ENCODE assay signal across 17 cellular contexts in the genomic region with DNA sequence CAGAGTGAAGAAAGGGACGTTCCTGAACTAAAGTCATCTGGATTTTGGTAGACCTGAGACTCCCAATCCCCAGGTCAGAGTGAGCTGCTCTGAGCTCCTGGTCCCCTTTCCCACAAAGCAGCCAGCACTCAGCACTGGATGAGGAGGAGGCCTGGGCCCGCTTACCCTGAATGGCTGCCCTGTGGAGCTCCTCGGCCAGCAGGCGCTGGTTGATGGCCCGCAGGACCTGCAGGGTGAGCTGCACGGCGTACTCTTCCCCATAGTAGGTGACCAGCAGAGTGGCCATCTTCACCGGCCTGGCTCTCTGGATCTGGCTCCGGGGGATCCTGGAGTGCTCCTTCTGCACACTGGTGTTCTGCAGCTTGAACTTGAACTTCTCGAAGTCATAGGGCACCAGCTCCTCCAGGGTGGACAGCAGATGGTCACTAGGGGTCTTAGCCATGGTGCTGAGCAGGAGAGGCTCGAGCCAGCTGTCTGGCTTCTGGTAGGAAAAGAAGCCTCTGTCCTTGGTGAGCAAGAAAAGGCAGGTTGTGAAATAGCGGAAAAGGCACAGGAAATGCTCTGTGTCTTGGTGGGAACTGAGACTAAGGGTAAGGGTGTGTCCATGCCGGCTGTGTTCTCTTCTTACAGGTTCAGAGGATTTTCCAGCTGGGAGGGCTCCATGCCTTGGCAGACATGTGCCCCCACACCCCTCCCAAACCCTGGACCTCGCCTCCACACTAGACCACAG. TPM values are rescaled to one million over a fixed set of nuclear protein-coding genes. Genes with fewer than 3 reads are reported as not detected.
DNase-seq lines count a peak whose midpoint lies in the region; ATAC-seq and TF ChIP-seq lines count a peak whose summit lies in the region.
"Had no signal": no experiment of that assay in that cellular context is flagged by ENCODE, and none has a peak within 500 bp of the region (broad histone marks: within the 10 kb centered on the region; RNA-seq: fewer than 3 reads in every experiment).

MEFV (minus strand) TSS at position 488 of the 730 bp plus-strand sequence; CDS start at position 442, 46 bp downstream.

- H3K4me1 ChIP-seq in mononuclear cell (ENCODE audit: insufficient read depth, low read length): peaks cover 82% of the 10 kb centered on the region

- no peaks in the 10 kb centered on the region for H3K9me3 ChIP-seq in mononuclear cell (ENCODE audit: low read depth, low read length)

- no peaks in the 10 kb centered on the region for H3K27me3 ChIP-seq in mononuclear cell (ENCODE audit: insufficient read depth, low read length)

- ATAC-seq in HG03469 (IDR thresholded peaks at IDR 0.05; ENCODE audit: unreplicated experiment): no peak

- DNase-seq in AML-193 (lab: John Stamatoyannopoulos, UW) (peak; percentile 58 to 69), NB4 (ENCODE audit: low read depth) (peak; percentile 39), epithelial cell of esophagus (ENCODE audit: low read depth) (peak; percentile 38), DMS53 (lab: John Stamatoyannopoulos, UW) (no peak), DMS114 treated with DMSO at 0.1 percent for 48 hours (lab: John Stamatoyannopoulos, UW; ENCODE audit: unreplicated experiment) (no peak)
- no peak for DNase-seq in activated T-cell treated with anti-CD3 and anti-CD28 coated beads, Interleukin-2, amount 50 U/mL, for 48 hours
- DNase-seq: activated CD4-positive, alpha-beta T cell treated with anti-CD3 and anti-CD28 coated beads for 4 hours; activated naive CD4-positive, alpha-beta T cell treated with Interleukin-2 at 50 U/mL for 16 hours; glutamatergic neuron; NCI-H2227 treated with DMSO at 0.1 percent for 48 hours; SHP77 treated with DMSO at 0.1 percent for 48 hours; small intestine had no signal

- TF ChIP-seq CTCF in NB4 (IDR thresholded peaks at IDR 0.05; ENCODE audit: low read depth, low read length) (no peak), epithelial cell of esophagus (IDR thresholded peaks at IDR 0.05; ENCODE audit: insufficient read depth, low read depth, low read length, missing control alignments) (no peak)

- H3K4me3 ChIP-seq in NB4 (ENCODE audit: low read depth, low read length): no peak within 1 kb of the TSS
- no peak within 1 kb of the TSS for H3K4me3 ChIP-seq in epithelial cell of esophagus (ENCODE audit: low read length)
- peak within 1 kb of the TSS; percentile 57 for H3K4me3 ChIP-seq in mononuclear cell (ENCODE audit: low read length)

- no peak for TF ChIP-seq POLR2A in NB4 (IDR thresholded peaks at IDR 0.05; ENCODE audit: extremely low read depth, insufficient read length)

RNA-seq across cellular contexts. Expression of gene MEFV, which starts in this region (rescaled TPM):
- 26.7 TPM for total RNA-seq in mononuclear cell
- total RNA-seq: A673, G401, mesothelial cell of epicardium had no signal

Comparison
In these comparisons a context has a peak if more than half of its experiments do, and no peak if none do; other contexts are left out.
1. DNase-seq: peak in AML-193 (2 of 2), NB4 (single experiment) and epithelial cell of esophagus (single experiment); none in DMS53 (single experiment), activated T-cell treated with anti-CD3 and anti-CD28 coated beads, Interleukin-2, amount 50 U/mL, for 48 hours (0 of 2) and DMS114 treated with DMSO at 0.1 percent for 48 hours (single experiment).